Comparison of ENCODE assay signal across 23 cellular contexts in genomic region chr7:121561717-121562116, GRCh38.
DNase-seq lines count a peak whose midpoint lies in the region; ATAC-seq and TF ChIP-seq lines count a peak whose summit lies in the region.
"Had no signal": no experiment of that assay in that cellular context is flagged by ENCODE, and none has a peak within 500 bp of the region (broad histone marks: within the 10 kb centered on the region; RNA-seq: fewer than 3 reads in every experiment).

No MANE protein-coding gene starts in this region.

- no peak overlapping the region for H3K27ac Mint-ChIP-seq in neural progenitor cell
- H3K27ac Mint-ChIP-seq: activated CD4-positive, alpha-beta memory T cell treated with anti-CD3 and anti-CD28 coated beads for 36 hours; activated naive CD4-positive, alpha-beta T cell treated with anti-CD3 and anti-CD28 coated beads for 36 hours; CD14-positive monocyte; nephron; stimulated activated effector memory CD8-positive, alpha-beta T cell treated with anti-CD3 and anti-CD28 coated beads, Interleukin-12 subunit alpha, Interleukin-12 subunit beta, amount 100 ng/mL, for 72 hours; WTC11 had no signal

- no peak overlapping the region for H3K4me3 Mint-ChIP-seq in neural progenitor cell
- H3K4me3 Mint-ChIP-seq: activated CD4-positive, alpha-beta memory T cell treated with anti-CD3 and anti-CD28 coated beads for 36 hours; activated naive CD4-positive, alpha-beta T cell treated with anti-CD3 and anti-CD28 coated beads for 36 hours; CD14-positive monocyte; nephron; stimulated activated effector memory CD8-positive, alpha-beta T cell treated with anti-CD3 and anti-CD28 coated beads, Interleukin-12 subunit alpha, Interleukin-12 subunit beta, amount 100 ng/mL, for 72 hours; WTC11 had no signal

- TF ChIP-seq EP300 in Ishikawa (IDR thresholded peaks at IDR 0.05; ENCODE audit: borderline replicate concordance) = no peak

- H3K4me1 ChIP-seq in BE2C (no peaks in the 10 kb centered on the region), neural progenitor cell (peaks cover 10% of the 10 kb centered on the region), PC-3 (ENCODE audit: insufficient read depth, low read length) (0 out of 2 replicates have a peak, but pooled peaks cover 6% of the 10 kb centered on the region)
- H3K4me1 ChIP-seq: ascending aorta, suprapubic skin had no signal

- no peak overlapping the region for H3K9ac ChIP-seq in neural progenitor cell
- no peak overlapping the region for H3K9ac ChIP-seq in PC-3 (ENCODE audit: low read length)

- TF ChIP-seq RAD21 in Ishikawa (IDR thresholded peaks at IDR 0.05; ENCODE audit: low read depth) = no peak

- H3K27me3 Mint-ChIP-seq in neural progenitor cell (ENCODE audit: insufficient read depth, low read depth) = no peaks in the 10 kb centered on the region
- H3K27me3 Mint-ChIP-seq: activated CD4-positive, alpha-beta memory T cell treated with anti-CD3 and anti-CD28 coated beads for 36 hours had no signal

- H3K36me3 ChIP-seq in BE2C (no peaks in the 10 kb centered on the region), neural progenitor cell (no peaks in the 10 kb centered on the region), PC-3 (ENCODE audit: low read depth, low read length) (no peaks in the 10 kb centered on the region)
- H3K36me3 ChIP-seq: ascending aorta, suprapubic skin had no signal

- H4K20me1 ChIP-seq in neural progenitor cell (ENCODE audit: low read depth) (no peaks in the 10 kb centered on the region), PC-3 (ENCODE audit: low read length) (no peaks in the 10 kb centered on the region)

- H3K9me3 Mint-ChIP-seq in neural progenitor cell = peaks cover 3% of the 10 kb centered on the region
- H3K9me3 Mint-ChIP-seq: activated CD4-positive, alpha-beta memory T cell treated with anti-CD3 and anti-CD28 coated beads for 36 hours; activated naive CD4-positive, alpha-beta T cell treated with anti-CD3 and anti-CD28 coated beads for 36 hours; nephron; stimulated activated effector memory CD8-positive, alpha-beta T cell treated with anti-CD3 and anti-CD28 coated beads, Interleukin-12 subunit alpha, Interleukin-12 subunit beta, amount 100 ng/mL, for 72 hours; WTC11 had no signal

- TF ChIP-seq CTCF in BE2C (IDR thresholded peaks at IDR 0.05; ENCODE audit: low read depth, low read length) = no peak
- TF ChIP-seq CTCF in neural progenitor cell (IDR thresholded peaks at IDR 0.05) = no peak
- no peak for TF ChIP-seq CTCF in PC-3 (conservative IDR thresholded peaks at IDR 0.05; ENCODE audit: low read depth, low read length)

- no peaks in the 10 kb centered on the region for H3K36me3 Mint-ChIP-seq in neural progenitor cell
- H3K36me3 Mint-ChIP-seq: activated CD4-positive, alpha-beta memory T cell treated with anti-CD3 and anti-CD28 coated beads for 36 hours; CD14-positive monocyte; stimulated activated effector memory CD8-positive, alpha-beta T cell treated with anti-CD3 and anti-CD28 coated beads, Interleukin-12 subunit alpha, Interleukin-12 subunit beta, amount 100 ng/mL, for 72 hours; WTC11 had no signal

- H3K4me3 ChIP-seq in BE2C (ENCODE audit: low read depth, low read length) (no peak overlapping the region), neural progenitor cell (no peak overlapping the region), PC-3 (ENCODE audit: low read length) (no peak overlapping the region)
- H3K4me3 ChIP-seq: ascending aorta, suprapubic skin had no signal

- no peak for ATAC-seq in PC-3
- ATAC-seq: left colon; stimulated activated effector memory CD8-positive, alpha-beta T cell treated with anti-CD3 and anti-CD28 coated beads, Interleukin-12 subunit alpha, Interleukin-12 subunit beta, amount 100 ng/mL, for 72 hours; WTC11 had no signal

- H3K27me3 ChIP-seq in BE2C (no peaks in the 10 kb centered on the region), neural progenitor cell (no peaks in the 10 kb centered on the region), PC-3 (ENCODE audit: low read length) (no peaks in the 10 kb centered on the region)
- H3K27me3 ChIP-seq: ascending aorta, suprapubic skin had no signal

- H2AFZ ChIP-seq in neural progenitor cell (replicated peaks) = no peak overlapping the region
- no peak overlapping the region for H2AFZ ChIP-seq in PC-3 (ENCODE audit: low read length)

- H3K9me3 ChIP-seq in BE2C (no peaks in the 10 kb centered on the region), neural progenitor cell (ENCODE audit: low read depth) (no peaks in the 10 kb centered on the region), PC-3 (ENCODE audit: low read length) (no peaks in the 10 kb centered on the region)
- H3K9me3 ChIP-seq: ascending aorta, suprapubic skin had no signal

- POLR2A ChIA-PET in PC-3 (lab: Charles Lee; ENCODE audit: unreplicated experiment) = no interaction called here

- no peaks in the 10 kb centered on the region for H3K79me2 ChIP-seq in neural progenitor cell (ENCODE audit: low read depth)
- no peaks in the 10 kb centered on the region for H3K79me2 ChIP-seq in PC-3 (ENCODE audit: low read length)

- peaks cover 14% of the 10 kb centered on the region for H3K4me1 Mint-ChIP-seq in neural progenitor cell
- H3K4me1 Mint-ChIP-seq: CD14-positive monocyte; stimulated activated effector memory CD8-positive, alpha-beta T cell treated with anti-CD3 and anti-CD28 coated beads, Interleukin-12 subunit alpha, Interleukin-12 subunit beta, amount 100 ng/mL, for 72 hours had no signal

- intact Hi-C loops in PC-3 (cut with micrococcal nuclease) = no loop called here

- peak; percentile 8 for DNase-seq in NCI-H1694 treated with DMSO at 0.1 percent for 48 hours (lab: John Stamatoyannopoulos, UW)
- DNase-seq in NCI-H1694 (lab: John Stamatoyannopoulos, UW) = no peak
- DNase-seq in BE2C = peak; percentile 41
- DNase-seq in dermis blood vessel endothelial cell = peak; percentile 23
- no peak for DNase-seq in neural progenitor cell (ENCODE audit: low spot score)
- no peak for DNase-seq in PC-3
- DNase-seq in hypothalamus (lab: John Stamatoyannopoulos, UW) = no peak
- DNase-seq: activated CD4-positive, alpha-beta memory T cell treated with anti-CD3 and anti-CD28 coated beads for 36 hours; activated naive CD4-positive, alpha-beta T cell treated with anti-CD3 and anti-CD28 coated beads for 36 hours; cerebellar nuclear complex; DMS153; effector memory CD4-positive, alpha-beta T cell; glutamatergic neuron; GOT3; left colon; MV-4-11 had no signal

- H3K4me2 ChIP-seq in neural progenitor cell (no peak overlapping the region), PC-3 (ENCODE audit: low read length) (no peak overlapping the region)

- H3K27ac ChIP-seq in neural progenitor cell = no peak overlapping the region
- no peak overlapping the region for H3K27ac ChIP-seq in PC-3 (ENCODE audit: low read length)
- H3K27ac ChIP-seq: ascending aorta, suprapubic skin had no signal

- CTCF ChIA-PET in PC-3 (lab: Charles Lee) = no interaction called here

- H3F3A ChIP-seq in neural progenitor cell (ENCODE audit: low read depth) (no peaks in the 10 kb centered on the region), PC-3 (ENCODE audit: low read length, unreplicated experiment) (no peaks in the 10 kb centered on the region)

- no TSS peak for BruUV-seq in PC-3 (replicated peaks; lab: Mats Ljungman, UMichigan)

- H3K9me2 ChIP-seq in PC-3 (replicated peaks; ENCODE audit: low read length) = no peaks in the 10 kb centered on the region

TF ChIP-seq in Ishikawa, 13 proteins besides CTCF, POLR2A, EP300 and RAD21:
- no peak for TF ChIP-seq USF1 (IDR thresholded peaks at IDR 0.05)
- peak; percentile 77 for TF ChIP-seq NFIC (IDR thresholded peaks at IDR 0.05)
- TF ChIP-seq TEAD4 (IDR thresholded peaks at IDR 0.05) = no peak

Comparison
In these comparisons a context has a peak if more than half of its experiments do, and no peak if none do; other contexts are left out.
1. DNase-seq: peak in NCI-H1694 treated with DMSO at 0.1 percent for 48 hours (single experiment), BE2C (single experiment) and dermis blood vessel endothelial cell (single experiment); none in NCI-H1694 (single experiment), neural progenitor cell (single experiment), PC-3 (single experiment) and hypothalamus (0 of 51).